ENCODE assay signal across 11 cellular contexts in the genomic region with DNA sequence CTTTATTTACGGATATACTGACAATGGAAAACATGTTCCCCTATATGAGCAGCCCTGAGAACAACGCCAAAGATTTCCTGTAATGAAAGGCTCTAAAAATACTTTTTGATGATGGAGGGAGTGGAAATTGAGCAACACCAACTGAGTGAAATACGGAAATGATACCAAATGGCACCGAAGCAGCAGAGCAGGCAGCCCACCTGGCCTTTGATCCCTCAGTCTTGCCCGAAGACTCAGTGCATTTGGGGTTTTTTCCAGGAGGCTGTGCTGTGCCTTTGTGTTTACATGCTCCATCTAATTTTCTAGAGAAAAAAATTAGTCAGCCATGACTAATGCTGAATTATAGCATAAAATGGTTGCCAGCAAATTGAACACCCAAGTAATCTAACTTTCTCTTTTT.
DNase-seq lines count a peak whose midpoint lies in the region; ATAC-seq and TF ChIP-seq lines count a peak whose summit lies in the region.
"Had no signal": no experiment of that assay in that cellular context is flagged by ENCODE, and none has a peak within 500 bp of the region (broad histone marks: within the 10 kb centered on the region; RNA-seq: fewer than 3 reads in every experiment).

No MANE protein-coding gene starts in this region.

- no peak overlapping the region for H3K27ac ChIP-seq in SK-N-SH (ENCODE audit: low read depth in 2 of 2, low read length in 1 of 2)
- H3K27ac ChIP-seq: KMS-11, neutrophil, SJSA1 had no signal

- no peaks in the 10 kb centered on the region for H3F3A ChIP-seq in SK-N-SH (replicated peaks; ENCODE audit: insufficient read depth)

- H2AFZ ChIP-seq in SK-N-SH (ENCODE audit: low read depth): peak overlapping the region; percentile 74

- ATAC-seq in stimulated activated naive B cell treated with anti-CD40 and anti-IgM and Interleukin-4, amounts not matched to agents 10 μg/mL and 1 μg/mL and 100 μg/mL, for 72 hours (replicated peaks): no peak

- no peaks in the 10 kb centered on the region for H3K9me3 ChIP-seq in SK-N-SH
- H3K9me3 ChIP-seq: neutrophil, SJSA1 had no signal

- H4K20me1 ChIP-seq in SK-N-SH (ENCODE audit: insufficient read depth): no peaks in the 10 kb centered on the region

- TF ChIP-seq EP300 in SK-N-SH (IDR thresholded peaks at IDR 0.05; ENCODE audit: borderline replicate concordance in 1 of 2, low read depth in 1 of 2, low read length in 1 of 2): no peak

- DNase-seq in activated T-cell treated with anti-CD3 and anti-CD28 coated beads, Interleukin-2, amount 50 U/mL, for 24 hours: no peak
- no peak for DNase-seq in activated T-cell treated with anti-CD3 and anti-CD28 coated beads, Interleukin-2, amount 50 U/mL, for 1 hour
- no peak for DNase-seq in SK-N-SH
- peak; percentile 60 for DNase-seq in fibroblast of the aortic adventitia (ENCODE audit: low read depth)
- DNase-seq in stimulated activated naive B cell treated with anti-CD40 and anti-IgM and Interleukin-4, amounts not matched to agents 10 μg/mL and 1 μg/mL and 100 μg/mL, for 72 hours: no peak
- no peak for DNase-seq in activated gamma-delta T cell (lab: John Stamatoyannopoulos, UW)
- DNase-seq in NCI-H187 (lab: John Stamatoyannopoulos, UW): no peak

- POLR2A ChIA-PET in SK-N-SH (lab: Yijun Ruan, JAX): no interaction called here

- peaks cover 0 to 11% of the 10 kb centered on the region in 2 experiments; a peak in 1 of 4 replicates for H3K4me1 ChIP-seq in SK-N-SH (ENCODE audit: control insufficient read depth in 1 of 2, insufficient read depth in 2 of 2, low read depth in 1 of 2, low read length in 1 of 2)

- no peaks in the 10 kb centered on the region for H3K79me2 ChIP-seq in SK-N-SH (ENCODE audit: insufficient read depth)

- H3K36me3 Mint-ChIP-seq in activated T-cell treated with anti-CD3 and anti-CD28 coated beads, Interleukin-2, amount 50 U/mL, for 24 hours (ENCODE audit: low read depth): no peaks in the 10 kb centered on the region
- H3K36me3 Mint-ChIP-seq in stimulated activated naive CD8-positive, alpha-beta T cell treated with anti-CD3 and anti-CD28 coated beads, Interleukin-15, Interleukin-2, amounts not matched to agents 100 ng/mL and 50 ng/mL, for 24 hours (ENCODE audit: low read depth): peaks cover 5% of the 10 kb centered on the region
- H3K36me3 Mint-ChIP-seq in stimulated activated naive B cell treated with anti-CD40 and anti-IgM and Interleukin-4, amounts not matched to agents 10 μg/mL and 1 μg/mL and 100 μg/mL, for 72 hours: peaks cover 0 to 2% of the 10 kb centered on the region in 2 donors

- no peak overlapping the region for H3K9ac ChIP-seq in SK-N-SH
- H3K9ac ChIP-seq: KMS-11 had no signal

- CTCF ChIA-PET in SK-N-SH (lab: Yijun Ruan, JAX): no interaction called here

- H3K4me3 ChIP-seq in SK-N-SH (ENCODE audit: low read depth in 2 of 2, low read length in 1 of 2) (no peak overlapping the region), fibroblast of the aortic adventitia (ENCODE audit: low read depth, low read length) (no peak overlapping the region)
- H3K4me3 ChIP-seq: SJSA1 had no signal

- H3K4me1 Mint-ChIP-seq in activated T-cell treated with anti-CD3 and anti-CD28 coated beads, Interleukin-2, amount 50 U/mL, for 24 hours (ENCODE audit: low read depth): peaks cover 58% of the 10 kb centered on the region
- peaks cover 61% of the 10 kb centered on the region for H3K4me1 Mint-ChIP-seq in stimulated activated naive CD8-positive, alpha-beta T cell treated with anti-CD3 and anti-CD28 coated beads, Interleukin-15, Interleukin-2, amounts not matched to agents 100 ng/mL and 50 ng/mL, for 24 hours (ENCODE audit: low read depth)
- H3K4me1 Mint-ChIP-seq in stimulated activated naive B cell treated with anti-CD40 and anti-IgM and Interleukin-4, amounts not matched to agents 10 μg/mL and 1 μg/mL and 100 μg/mL, for 72 hours: peaks cover 13 to 28% of the 10 kb centered on the region in 2 donors

- no peaks in the 10 kb centered on the region for H3K36me3 ChIP-seq in SK-N-SH (replicated peaks in 1 of 2; ENCODE audit: control insufficient read depth in 1 of 2, insufficient read depth in 2 of 2, low read length in 1 of 2)
- H3K36me3 ChIP-seq: neutrophil, SJSA1 had no signal

- H3K9me3 Mint-ChIP-seq in activated T-cell treated with anti-CD3 and anti-CD28 coated beads, Interleukin-2, amount 50 U/mL, for 24 hours: peaks cover 4% of the 10 kb centered on the region
- H3K9me3 Mint-ChIP-seq in stimulated activated naive CD8-positive, alpha-beta T cell treated with anti-CD3 and anti-CD28 coated beads, Interleukin-15, Interleukin-2, amounts not matched to agents 100 ng/mL and 50 ng/mL, for 24 hours: peaks cover 13% of the 10 kb centered on the region
- H3K9me3 Mint-ChIP-seq in stimulated activated naive B cell treated with anti-CD40 and anti-IgM and Interleukin-4, amounts not matched to agents 10 μg/mL and 1 μg/mL and 100 μg/mL, for 72 hours: peaks cover 0 to 2% of the 10 kb centered on the region in 2 donors

- no peak overlapping the region for H3K4me3 Mint-ChIP-seq in activated T-cell treated with anti-CD3 and anti-CD28 coated beads, Interleukin-2, amount 50 U/mL, for 24 hours
- no peak overlapping the region for H3K4me3 Mint-ChIP-seq in stimulated activated naive CD8-positive, alpha-beta T cell treated with anti-CD3 and anti-CD28 coated beads, Interleukin-15, Interleukin-2, amounts not matched to agents 100 ng/mL and 50 ng/mL, for 24 hours
- H3K4me3 Mint-ChIP-seq in stimulated activated naive B cell treated with anti-CD40 and anti-IgM and Interleukin-4, amounts not matched to agents 10 μg/mL and 1 μg/mL and 100 μg/mL, for 72 hours: no peak overlapping the region

- TF ChIP-seq CTCF in SK-N-SH (IDR thresholded peaks at IDR 0.05) (no peak), fibroblast of the aortic adventitia (IDR thresholded peaks at IDR 0.05; ENCODE audit: insufficient read depth, low read length) (no peak)

- no peak for TF ChIP-seq RAD21 in SK-N-SH (IDR thresholded peaks at IDR 0.05; ENCODE audit: low read length)

- WGBS in SK-N-SH (ENCODE audit: low lambda C conversion rate): 70% methylated on average over 5 of the region's 5 CpGs

- H3K27me3 Mint-ChIP-seq in activated T-cell treated with anti-CD3 and anti-CD28 coated beads, Interleukin-2, amount 50 U/mL, for 24 hours: peaks cover 4% of the 10 kb centered on the region
- peaks cover 6% of the 10 kb centered on the region for H3K27me3 Mint-ChIP-seq in stimulated activated naive CD8-positive, alpha-beta T cell treated with anti-CD3 and anti-CD28 coated beads, Interleukin-15, Interleukin-2, amounts not matched to agents 100 ng/mL and 50 ng/mL, for 24 hours
- H3K27me3 Mint-ChIP-seq in stimulated activated naive B cell treated with anti-CD40 and anti-IgM and Interleukin-4, amounts not matched to agents 10 μg/mL and 1 μg/mL and 100 μg/mL, for 72 hours: peaks cover 17 to 33% of the 10 kb centered on the region in 2 donors

- no peaks in the 10 kb centered on the region for H3K9me2 ChIP-seq in SK-N-SH

- H3K27me3 ChIP-seq in SK-N-SH (ENCODE audit: insufficient read depth): no peaks in the 10 kb centered on the region; the same call in 1 of the 2 replicates
- H3K27me3 ChIP-seq: neutrophil, SJSA1 had no signal

- peak overlapping the region; percentile 85 for H3K27ac Mint-ChIP-seq in activated T-cell treated with anti-CD3 and anti-CD28 coated beads, Interleukin-2, amount 50 U/mL, for 24 hours
- peak overlapping the region; percentile 69 for H3K27ac Mint-ChIP-seq in stimulated activated naive CD8-positive, alpha-beta T cell treated with anti-CD3 and anti-CD28 coated beads, Interleukin-15, Interleukin-2, amounts not matched to agents 100 ng/mL and 50 ng/mL, for 24 hours
- no peak overlapping the region for H3K27ac Mint-ChIP-seq in stimulated activated naive B cell treated with anti-CD40 and anti-IgM and Interleukin-4, amounts not matched to agents 10 μg/mL and 1 μg/mL and 100 μg/mL, for 72 hours

- no peak overlapping the region for H3K4me2 ChIP-seq in SK-N-SH
- H3K4me2 ChIP-seq: KMS-11 had no signal

TF ChIP-seq in SK-N-SH, 30 proteins besides CTCF, POLR2A, EP300 and RAD21:
- TF ChIP-seq, protein P1, sequence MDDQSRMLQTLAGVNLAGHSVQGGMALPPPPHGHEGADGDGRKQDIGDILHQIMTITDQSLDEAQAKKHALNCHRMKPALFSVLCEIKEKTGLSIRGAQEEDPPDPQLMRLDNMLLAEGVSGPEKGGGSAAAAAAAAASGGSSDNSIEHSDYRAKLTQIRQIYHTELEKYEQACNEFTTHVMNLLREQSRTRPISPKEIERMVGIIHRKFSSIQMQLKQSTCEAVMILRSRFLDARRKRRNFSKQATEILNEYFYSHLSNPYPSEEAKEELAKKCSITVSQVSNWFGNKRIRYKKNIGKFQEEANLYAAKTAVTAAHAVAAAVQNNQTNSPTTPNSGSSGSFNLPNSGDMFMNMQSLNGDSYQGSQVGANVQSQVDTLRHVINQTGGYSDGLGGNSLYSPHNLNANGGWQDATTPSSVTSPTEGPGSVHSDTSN (IDR thresholded peaks at IDR 0.05): 0 out of 2 replicates have a peak, but pooled peaks have one; percentile 5
- peak; percentile 33; the same call in 1 of the 2 replicates for TF ChIP-seq JUND (IDR thresholded peaks at IDR 0.05)
- peak; percentile 68; the same call in 1 of the 2 replicates for TF ChIP-seq YY1 (IDR thresholded peaks at IDR 0.05; ENCODE audit: low read depth)
- peak; percentile 59; the same call in 1 of the 2 replicates for TF ChIP-seq FOSL2 (IDR thresholded peaks at IDR 0.05; ENCODE audit: borderline replicate concordance, low read depth)
- TF ChIP-seq MXI1 (IDR thresholded peaks at IDR 0.05; ENCODE audit: low read depth, low read length): no peak
- TF ChIP-seq NRF1 (IDR thresholded peaks at IDR 0.05; ENCODE audit: low read depth, low read length): no peak
- no peak for TF ChIP-seq RCOR1 (IDR thresholded peaks at IDR 0.05; ENCODE audit: low read length)
TF ChIP-seq in SK-N-SH: peak in this region for 4.
